8 cellular contexts compared by ENCODE assay signal in the genomic region with DNA sequence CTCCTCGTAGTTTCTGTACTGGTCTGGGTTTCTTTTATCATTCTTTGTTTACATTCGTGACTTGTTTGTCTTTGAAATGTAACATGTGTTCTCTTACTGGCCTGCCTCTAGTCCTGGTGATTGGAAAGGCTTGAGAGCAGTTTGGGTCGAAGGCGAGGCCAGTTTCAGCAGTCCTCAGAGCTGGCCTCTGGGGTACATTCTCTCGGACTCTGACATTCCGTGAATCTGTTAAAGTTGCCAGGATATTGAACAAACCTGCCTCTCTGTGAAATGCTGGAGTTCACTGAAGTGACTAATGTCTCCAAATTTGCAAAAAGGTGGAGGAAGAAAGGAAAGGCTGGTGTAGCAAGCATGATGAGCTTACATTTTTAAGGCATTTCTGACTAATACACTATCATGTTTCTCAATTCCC. TPM values are rescaled to one million over a fixed set of nuclear protein-coding genes. Genes with fewer than 3 reads are reported as not detected.
DNase-seq lines count a peak whose midpoint lies in the region; ATAC-seq and TF ChIP-seq lines count a peak whose summit lies in the region.

No MANE protein-coding gene starts in this region.

- peak; percentile 30 for ATAC-seq in GM18511 (IDR thresholded peaks at IDR 0.05; ENCODE audit: unreplicated experiment)
- ATAC-seq in mucosa of descending colon, result peak; percentile 32
- ATAC-seq in aorta (ENCODE audit: low FRiP score), result peak; percentile 34
- no peak for ATAC-seq in HG03342 (IDR thresholded peaks at IDR 0.05; ENCODE audit: unreplicated experiment)
- ATAC-seq in HG03135 (IDR thresholded peaks at IDR 0.05; ENCODE audit: unreplicated experiment), result no peak

- intact Hi-C loops in mucosa of descending colon (cut with DNase I, micrococcal nuclease) (no loop called here), aorta (cut with DNase I) (no loop called here)

- TF ChIP-seq CTCF in AG04449 (IDR thresholded peaks at IDR 0.05; ENCODE audit: insufficient read depth, low read length, missing control alignments) (no peak), epithelial cell of esophagus (IDR thresholded peaks at IDR 0.05; ENCODE audit: insufficient read depth, low read depth, low read length, missing control alignments) (no peak), mucosa of descending colon (IDR thresholded peaks at IDR 0.05) (no peak)

- H3K36me3 ChIP-seq in mucosa of descending colon (ENCODE audit: low read depth), result no peaks in the 10 kb centered on the region
- H3K36me3 ChIP-seq in aorta (ENCODE audit: control insufficient read depth in 1 of 2, insufficient read depth in 2 of 2, low read length in 1 of 2), result no peaks in the 10 kb centered on the region

- WGBS in aorta, 2 donors, result 0 to 2% methylated on average over 6 of the region's 6 CpGs

- in situ Hi-C loops in SK-MEL-5 (cut with HindIII; ENCODE audit: low pct_unique_long_range_greater_than_20kb, low sequenced_read_pairs), result no loop called here

- peak overlapping the region in 1 of 2 donors; percentile 87 for H3K27ac ChIP-seq in aorta (ENCODE audit: low read depth in 1 of 2, low read length in 2 of 2)

- POLR2A ChIA-PET in AG04449 (lab: Yijun Ruan, JAX), result no interaction called here

- H3K4me1 ChIP-seq in mucosa of descending colon (ENCODE audit: low read depth) (peaks cover 9% of the 10 kb centered on the region), aorta (ENCODE audit: control insufficient read depth in 1 of 2, insufficient read depth in 2 of 2, low read length in 2 of 2) (peaks cover 0 to 2% of the 10 kb centered on the region in 2 donors)

- peak overlapping the region; percentile 96 for H3K4me3 ChIP-seq in AG04449 (ENCODE audit: low read depth, low read length)
- peak overlapping the region; percentile 89 for H3K4me3 ChIP-seq in epithelial cell of esophagus (ENCODE audit: low read length)
- peak overlapping the region; percentile 88 for H3K4me3 ChIP-seq in mucosa of descending colon
- H3K4me3 ChIP-seq in aorta (ENCODE audit: low read length in 2 of 2), result peak overlapping the region; percentile 98 to 99

- H3K9me3 ChIP-seq in mucosa of descending colon (peaks cover 16% of the 10 kb centered on the region), aorta (ENCODE audit: control insufficient read depth, low read length) (no peaks in the 10 kb centered on the region)

- DNase-seq in AG04449 (ENCODE audit: low read depth, low spot score) (no peak), SK-MEL-5 (ENCODE audit: low read depth, low spot score) (peak; percentile 23), epithelial cell of esophagus (ENCODE audit: low read depth) (peak; percentile 90), mucosa of descending colon (peak in 2 of 3 donors; percentile 23 to 32), aorta (no peak)

- H3K27me3 ChIP-seq in aorta (ENCODE audit: control insufficient read depth in 1 of 2, insufficient read depth in 2 of 2, low read length in 1 of 2), result no peaks in the 10 kb centered on the region

- CTCF ChIA-PET in AG04449 (lab: Yijun Ruan, JAX), result interaction anchor here (1.3 to 1.6 kb wide), 2 partner anchors 51 to 55 kb away, joined by 3 to 5 read pairs; no protein-coding TSS in a partner anchor

RNA-seq across cellular contexts. Expression of a gene that starts 1.5 kb away (rescaled TPM):
- total RNA-seq in SK-MEL-5 (2014; rRNA removed; shearing (Covaris generic)), result 236 TPM in 2 replicates
- 69.3 and 85.5 TPM in 2 replicates for polyA plus RNA-seq in SK-MEL-5 (2015; cell fraction: cytosol; rRNA removed)
- 175 and 181 TPM in 2 replicates for polyA plus RNA-seq in SK-MEL-5 (2015; cell fraction: nucleus; rRNA removed)
- 10 to 100 TPM; 29.6 to 47.9 (median 36.5) TPM for total RNA-seq in mucosa of descending colon
- total RNA-seq in aorta, result 10 to 100 TPM; 24.0 to 56.0 TPM
- 10 to 100 TPM; 11.0 to 13.4 TPM for polyA plus RNA-seq in aorta

Comparison
In these comparisons a context has a peak if more than half of its experiments do, and no peak if none do; other contexts are left out.
1. DNase-seq: peak in SK-MEL-5 (single experiment), epithelial cell of esophagus (single experiment) and mucosa of descending colon (2 of 3); none in AG04449 (single experiment) and aorta (0 of 2).
2. ATAC-seq: peak in GM18511 (single experiment), mucosa of descending colon (single experiment) and aorta (single experiment); none in HG03342 (single experiment) and HG03135 (single experiment).
3. Peak in every context shown above with its lines, with median percentiles within 50 percentile points of each other: H3K4me3 ChIP-seq.